39 cellular contexts compared by ENCODE assay signal in genomic region chr6:41237128-41237527, GRCh38. TPM values are rescaled to one million over a fixed set of nuclear protein-coding genes. Genes with fewer than 3 reads are reported as not detected.
"Had no signal": no experiment of that assay in that cellular context is flagged by ENCODE, and none has a peak within 500 bp of the region (broad histone marks: within the 10 kb centered on the region; RNA-seq: fewer than 3 reads in every experiment).

No MANE protein-coding gene starts in this region.

- H3K36me3 Mint-ChIP-seq: activated CD4-positive, alpha-beta memory T cell treated with anti-CD3 and anti-CD28 coated beads for 36 hours; activated CD8-positive, alpha-beta memory T cell treated with anti-CD3 and anti-CD28 coated beads, Interleukin-2, amount 10 ng/mL, durations not matched to agents 7 days and 5 days had no signal

- H3K9me3 ChIP-seq: body of pancreas, colonic mucosa, esophagus squamous epithelium, gastroesophageal sphincter, heart right ventricle had no signal

- H3K27me3 Mint-ChIP-seq: activated T-cell treated with anti-CD3 and anti-CD28 coated beads, Interleukin-2, amount 50 U/mL, for 24 hours had no signal

- H3K27ac ChIP-seq: body of pancreas, colonic mucosa, dorsolateral prefrontal cortex, esophagus squamous epithelium, gastroesophageal sphincter, heart right ventricle, WERI-Rb-1 had no signal

- H3K4me1 ChIP-seq: body of pancreas, colonic mucosa, esophagus squamous epithelium, gastroesophageal sphincter had no signal

- H3K4me1 Mint-ChIP-seq: activated CD4-positive, alpha-beta T cell treated with anti-CD3 and anti-CD28 coated beads for 36 hours; activated CD4-positive, alpha-beta T cell treated with anti-CD3 and anti-CD28 coated beads, Interleukin-2, amount 10 ng/mL, durations not matched to agents 24 days and 14 days; activated CD8-positive, alpha-beta memory T cell treated with anti-CD3 and anti-CD28 coated beads, Interleukin-2, amount 10 ng/mL, durations not matched to agents 7 days and 5 days had no signal

- H3K36me3 ChIP-seq: colonic mucosa, esophagus squamous epithelium, gastroesophageal sphincter, heart right ventricle, WERI-Rb-1 had no signal

- H3K9me3 Mint-ChIP-seq: activated CD4-positive, alpha-beta memory T cell treated with anti-CD3 and anti-CD28 coated beads for 36 hours; activated CD4-positive, alpha-beta T cell treated with anti-CD3 and anti-CD28 coated beads, Interleukin-2, amount 10 ng/mL, durations not matched to agents 24 days and 14 days; activated T-cell treated with anti-CD3 and anti-CD28 coated beads, Interleukin-2, amount 50 U/mL, for 24 hours; activated T-cell treated with anti-CD3 and anti-CD28 coated beads, Interleukin-2, amount 50 U/mL, for 72 hours; dendritic cell treated with granulocyte-macrophage colony-stimulating factor and Interleukin-4, amounts not matched to agents 40 ng/mL and 50 ng/mL, for 4 days; endodermal cell; T-helper 2 cell treated with Interferon-gamma antibody and Interleukin-4, amounts not matched to agents 5 μg/mL and 100 μg/mL, for 36 hours had no signal

- H3K4me3 ChIP-seq: body of pancreas, colonic mucosa, dorsolateral prefrontal cortex, esophagus squamous epithelium, gastroesophageal sphincter, heart right ventricle had no signal

- H3K27ac Mint-ChIP-seq: activated CD4-positive, alpha-beta memory T cell treated with anti-CD3 and anti-CD28 coated beads for 36 hours; activated CD4-positive, alpha-beta T cell treated with anti-CD3 and anti-CD28 coated beads for 36 hours; activated CD4-positive, alpha-beta T cell treated with anti-CD3 and anti-CD28 coated beads, Interleukin-2, amount 10 ng/mL, durations not matched to agents 24 days and 14 days; activated CD8-positive, alpha-beta memory T cell treated with anti-CD3 and anti-CD28 coated beads, Interleukin-2, amount 10 ng/mL, durations not matched to agents 7 days and 5 days; activated CD8-positive, alpha-beta T cell treated with anti-CD3 and anti-CD28 coated beads, Interleukin-2, amount 10 ng/mL, durations not matched to agents 7 days and 5 days; activated naive CD8-positive, alpha-beta T cell; activated T-cell treated with anti-CD3 and anti-CD28 coated beads, Interleukin-2, amount 50 U/mL, for 24 hours; activated T-cell treated with anti-CD3 and anti-CD28 coated beads, Interleukin-2, amount 50 U/mL, for 72 hours; dendritic cell treated with granulocyte-macrophage colony-stimulating factor and Interleukin-4, amounts not matched to agents 40 ng/mL and 50 ng/mL, for 4 days; endodermal cell; T-helper 17 cell; T-helper 2 cell treated with Interferon-gamma antibody and Interleukin-4, amounts not matched to agents 5 μg/mL and 100 μg/mL, for 36 hours had no signal

- H3K4me3 Mint-ChIP-seq: activated CD4-positive, alpha-beta memory T cell treated with anti-CD3 and anti-CD28 coated beads for 36 hours; activated CD4-positive, alpha-beta T cell treated with anti-CD3 and anti-CD28 coated beads for 36 hours; activated CD4-positive, alpha-beta T cell treated with anti-CD3 and anti-CD28 coated beads, Interleukin-2, amount 10 ng/mL, durations not matched to agents 24 days and 14 days; activated CD8-positive, alpha-beta memory T cell treated with anti-CD3 and anti-CD28 coated beads, Interleukin-2, amount 10 ng/mL, durations not matched to agents 7 days and 5 days; activated CD8-positive, alpha-beta T cell treated with anti-CD3 and anti-CD28 coated beads, Interleukin-2, amount 10 ng/mL, durations not matched to agents 7 days and 5 days; activated naive CD8-positive, alpha-beta T cell; activated T-cell treated with anti-CD3 and anti-CD28 coated beads, Interleukin-2, amount 50 U/mL, for 24 hours; activated T-cell treated with anti-CD3 and anti-CD28 coated beads, Interleukin-2, amount 50 U/mL, for 72 hours; dendritic cell treated with granulocyte-macrophage colony-stimulating factor and Interleukin-4, amounts not matched to agents 40 ng/mL and 50 ng/mL, for 4 days; endodermal cell; T-helper 17 cell; T-helper 2 cell treated with Interferon-gamma antibody and Interleukin-4, amounts not matched to agents 5 μg/mL and 100 μg/mL, for 36 hours had no signal

- ATAC-seq: activated CD4-positive, alpha-beta T cell treated with anti-CD3 and anti-CD28 coated beads for 36 hours; activated CD8-positive, alpha-beta memory T cell treated with anti-CD3 and anti-CD28 coated beads, Interleukin-2, amount 10 ng/mL, durations not matched to agents 7 days and 5 days; activated CD8-positive, alpha-beta T cell treated with anti-CD3 and anti-CD28 coated beads, Interleukin-2, amount 10 ng/mL, durations not matched to agents 7 days and 5 days; activated T-cell treated with anti-CD3 and anti-CD28 coated beads, Interleukin-2, amount 50 U/mL, for 72 hours; body of pancreas; gastroesophageal sphincter; heart right ventricle; T-helper 17 cell had no signal

- DNase-seq: activated CD4-positive, alpha-beta memory T cell treated with anti-CD3 and anti-CD28 coated beads for 36 hours; activated CD4-positive, alpha-beta T cell treated with anti-CD3 and anti-CD28 coated beads for 36 hours; activated CD4-positive, alpha-beta T cell treated with anti-CD3 and anti-CD28 coated beads, Interleukin-2, amount 10 ng/mL, durations not matched to agents 24 days and 14 days; activated CD4-positive, CD25-positive, alpha-beta regulatory T cell; activated CD4-positive, CD25-positive, alpha-beta regulatory T cell treated with anti-CD3 and anti-CD28 coated beads, Interleukin-2, amount 50 U/mL, for 72 hours; activated CD8-positive, alpha-beta memory T cell treated with anti-CD3 and anti-CD28 coated beads, Interleukin-2, amount 10 ng/mL, durations not matched to agents 7 days and 5 days; activated CD8-positive, alpha-beta memory T cell treated with anti-CD3 and anti-CD28 coated beads, Interleukin-2, amount 50 U/mL, for 4 hours; activated CD8-positive, alpha-beta T cell treated with anti-CD3 and anti-CD28 coated beads, Interleukin-2, amount 10 ng/mL, durations not matched to agents 7 days and 5 days; activated effector memory CD4-positive, alpha-beta T cell treated with Interleukin-2 at 50 U/mL for 16 hours; activated gamma-delta T cell treated with Interleukin-2 at 50 U/mL for 16 hours; activated naive CD4-positive, alpha-beta T cell treated with anti-CD3 and anti-CD28 coated beads, Interleukin-2, amount 50 U/mL, for 16 hours; activated naive CD4-positive, alpha-beta T cell treated with Interleukin-2 at 50 U/mL for 16 hours; activated T-cell treated with anti-CD3 and anti-CD28 coated beads, Interleukin-2, amount 50 U/mL, for 24 hours; activated T-cell treated with anti-CD3 and anti-CD28 coated beads, Interleukin-2, amount 50 U/mL, for 72 hours; amniotic stem cell; anterior cingulate cortex; body of pancreas; caudate nucleus; cerebellar nuclear complex; colonic mucosa; dorsolateral prefrontal cortex; effector memory CD4-positive, alpha-beta T cell; erythroblast; esophagus squamous epithelium; foreskin melanocyte; heart right ventricle; T-helper 1 cell; T-helper 17 cell; T1000; WERI-Rb-1 had no signal

RNA-seq across cellular contexts. Expression of gene TREML4, which starts 9.0 kb away (rescaled TPM):
- total RNA-seq: activated CD4-positive, alpha-beta memory T cell treated with anti-CD3 and anti-CD28 coated beads for 36 hours; activated CD4-positive, alpha-beta T cell treated with anti-CD3 and anti-CD28 coated beads for 36 hours; activated CD4-positive, alpha-beta T cell treated with anti-CD3 and anti-CD28 coated beads, Interleukin-2, amount 10 ng/mL, durations not matched to agents 24 days and 14 days; activated CD8-positive, alpha-beta memory T cell treated with anti-CD3 and anti-CD28 coated beads for 36 hours; activated CD8-positive, alpha-beta memory T cell treated with anti-CD3 and anti-CD28 coated beads, Interleukin-2, amount 10 ng/mL, durations not matched to agents 7 days and 5 days; activated CD8-positive, alpha-beta T cell treated with anti-CD3 and anti-CD28 coated beads, Interleukin-2, amount 10 ng/mL, durations not matched to agents 7 days and 5 days; activated T-cell treated with anti-CD3 and anti-CD28 coated beads, Interleukin-2, amount 50 U/mL, for 72 hours; body of pancreas; colonic mucosa; endodermal cell; esophagus squamous epithelium; fibroblast of lung; fibroblast of villous mesenchyme; gastroesophageal sphincter; glomerular endothelial cell; heart right ventricle had no signal
- polyA plus RNA-seq: fibroblast of lung had no signal

RNA-seq across cellular contexts. Expression of gene TREML2, which starts 36.2 kb away (rescaled TPM):
- total RNA-seq: body of pancreas, endodermal cell, fibroblast of lung, fibroblast of villous mesenchyme, glomerular endothelial cell had no signal
- polyA plus RNA-seq: fibroblast of lung had no signal

RNA-seq across cellular contexts. Expression of gene TREM1, which starts 49.4 kb away (rescaled TPM):
- total RNA-seq: activated CD4-positive, alpha-beta T cell treated with anti-CD3 and anti-CD28 coated beads, Interleukin-2, amount 10 ng/mL, durations not matched to agents 24 days and 14 days; activated CD8-positive, alpha-beta memory T cell treated with anti-CD3 and anti-CD28 coated beads for 36 hours; activated CD8-positive, alpha-beta memory T cell treated with anti-CD3 and anti-CD28 coated beads, Interleukin-2, amount 10 ng/mL, durations not matched to agents 7 days and 5 days; activated CD8-positive, alpha-beta T cell treated with anti-CD3 and anti-CD28 coated beads, Interleukin-2, amount 10 ng/mL, durations not matched to agents 7 days and 5 days; body of pancreas; endodermal cell; fibroblast of lung; fibroblast of villous mesenchyme; glomerular endothelial cell had no signal
